In the genomic region with DNA sequence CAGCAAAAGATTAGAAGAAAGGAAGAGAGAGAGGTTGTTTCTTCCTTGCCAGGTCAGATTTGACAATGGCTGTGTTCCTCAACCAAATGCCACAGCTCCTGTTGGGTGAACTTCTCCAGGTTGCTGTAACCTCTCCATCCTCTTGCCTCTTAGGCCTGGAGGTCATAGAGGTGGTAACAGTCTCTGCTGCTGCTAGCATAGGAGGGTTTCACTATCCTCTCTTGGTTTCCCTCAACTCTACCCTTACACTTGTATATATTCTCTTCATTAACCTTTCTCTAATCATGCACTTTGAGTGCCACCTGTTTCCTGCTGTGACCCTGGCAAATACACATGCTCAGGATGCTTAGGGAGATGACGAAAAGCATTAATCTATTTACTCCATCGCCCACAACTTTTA, we compare ENCODE assay signal across 17 cellular contexts.
"Had no signal": no experiment of that assay in that cellular context is flagged by ENCODE, and none has a peak within 500 bp of the region (broad histone marks: within the 10 kb centered on the region; RNA-seq: fewer than 3 reads in every experiment).

No MANE protein-coding gene starts in this region.

- H3K27me3 Mint-ChIP-seq: activated B cell treated with CpG ODN at 0.5 μM for 24 hours; activated CD4-positive, alpha-beta T cell treated with anti-CD3 and anti-CD28 coated beads for 36 hours; activated naive CD4-positive, alpha-beta T cell treated with anti-CD3 and anti-CD28 coated beads, Interleukin-2, amount 10 ng/mL, durations not matched to agents 7 days and 5 days; natural killer cell treated with Interleukin-12 subunit alpha and Interleukin-12 subunit beta and Interleukin-15 and Interleukin-18, amount 100 ng/mL, for 72 hours had no signal

- H3K4me3 Mint-ChIP-seq: activated B cell treated with CpG ODN at 0.5 μM for 24 hours; activated CD4-positive, alpha-beta T cell treated with anti-CD3 and anti-CD28 coated beads for 36 hours; activated naive CD4-positive, alpha-beta T cell treated with anti-CD3 and anti-CD28 coated beads, Interleukin-2, amount 10 ng/mL, durations not matched to agents 7 days and 5 days; activated T-cell treated with anti-CD3 and anti-CD28 coated beads, Interleukin-2, amount 50 U/mL, for 4 hours; brain; natural killer cell treated with Interleukin-12 subunit alpha and Interleukin-12 subunit beta and Interleukin-15 and Interleukin-18, amount 100 ng/mL, for 72 hours had no signal

- ATAC-seq: activated CD4-positive, alpha-beta T cell treated with anti-CD3 and anti-CD28 coated beads for 36 hours; activated T-cell treated with anti-CD3 and anti-CD28 coated beads, Interleukin-2, amount 50 U/mL, for 4 hours; heart left ventricle; left ventricle myocardium superior; natural killer cell treated with Interleukin-12 subunit alpha and Interleukin-12 subunit beta and Interleukin-15 and Interleukin-18, amount 100 ng/mL, for 72 hours had no signal

- H3K4me1 Mint-ChIP-seq: activated B cell treated with CpG ODN at 0.5 μM for 24 hours; activated naive CD4-positive, alpha-beta T cell treated with anti-CD3 and anti-CD28 coated beads, Interleukin-2, amount 10 ng/mL, durations not matched to agents 7 days and 5 days had no signal

- DNase-seq: activated B cell treated with CpG ODN at 0.5 μM for 24 hours; activated CD4-positive, alpha-beta T cell treated with anti-CD3 and anti-CD28 coated beads for 36 hours; activated CD4-positive, alpha-beta T cell treated with anti-CD3 and anti-CD28 coated beads, Interleukin-2, amount 50 U/mL, for 48 hours; activated CD8-positive, alpha-beta memory T cell treated with anti-CD3 and anti-CD28 coated beads, Interleukin-2, amount 50 U/mL, for 48 hours; activated effector memory CD4-positive, alpha-beta T cell treated with Interleukin-2 at 50 U/mL for 16 hours; activated naive CD4-positive, alpha-beta T cell treated with anti-CD3 and anti-CD28 coated beads, Interleukin-2, amount 10 ng/mL, durations not matched to agents 7 days and 5 days; activated T-cell treated with anti-CD3 and anti-CD28 coated beads, Interleukin-2, amount 50 U/mL, for 4 hours; aorta; effector CD4-positive, alpha-beta T cell; heart left ventricle; left ventricle myocardium superior; ovary; stimulated activated CD4-positive, alpha-beta T cell treated with anti-CD3 and anti-CD28 coated beads, Interleukin-2, amount 100 ng/mL, for 48 hours; stimulated activated naive CD4-positive, alpha-beta T cell treated with Interleukin-2 at 50 U/mL for 16 hours; tibial artery had no signal

- H3K27ac Mint-ChIP-seq: activated B cell treated with CpG ODN at 0.5 μM for 24 hours; activated CD4-positive, alpha-beta T cell treated with anti-CD3 and anti-CD28 coated beads for 36 hours; activated naive CD4-positive, alpha-beta T cell treated with anti-CD3 and anti-CD28 coated beads, Interleukin-2, amount 10 ng/mL, durations not matched to agents 7 days and 5 days had no signal

- H3K9me3 Mint-ChIP-seq: activated B cell treated with CpG ODN at 0.5 μM for 24 hours; activated T-cell treated with anti-CD3 and anti-CD28 coated beads, Interleukin-2, amount 50 U/mL, for 4 hours; brain had no signal

- H3K36me3 Mint-ChIP-seq: brain had no signal
